ENCODE assay signal across 25 cellular contexts in the genomic region with DNA sequence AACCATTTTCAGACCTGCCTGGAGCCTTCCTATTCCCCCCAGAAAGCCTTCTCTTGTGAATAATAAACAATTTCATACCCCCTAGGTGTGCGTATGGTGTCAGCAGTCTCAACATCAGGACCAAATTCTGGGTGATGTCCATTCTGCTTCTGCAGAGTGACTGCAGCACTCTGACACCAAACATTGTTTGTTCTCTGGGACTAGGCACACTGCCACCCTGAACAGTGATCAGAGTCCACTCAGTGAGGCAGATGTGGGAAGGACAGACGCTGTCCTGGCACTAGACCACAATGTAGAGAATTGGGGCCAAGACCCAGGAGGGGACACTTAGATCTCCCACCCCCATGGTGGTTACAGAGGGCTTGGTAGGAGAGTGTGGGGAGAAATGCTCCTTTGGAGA.
"Had no signal": no experiment of that assay in that cellular context is flagged by ENCODE, and none has a peak within 500 bp of the region (broad histone marks: within the 10 kb centered on the region; RNA-seq: fewer than 3 reads in every experiment).

No MANE protein-coding gene starts in this region.

- FAIRE-seq: endothelial cell of umbilical vein had no signal

- H3K27me3 Mint-ChIP-seq: memory B cell; stimulated activated naive CD8-positive, alpha-beta T cell treated with anti-CD3 and anti-CD28 coated beads, Interleukin-15, amount 100 ng/mL, for 72 hours had no signal

- H3K27ac Mint-ChIP-seq: immature natural killer cell, memory B cell, natural killer cell had no signal

- H3K36me3 ChIP-seq: esophagus muscularis mucosa, gastroesophageal sphincter, neural progenitor cell, prostate gland, right atrium auricular region, sigmoid colon, spleen, suprapubic skin, transverse colon had no signal

- ATAC-seq: foreskin keratinocyte; gastroesophageal sphincter; left colon; left ventricle myocardium superior; natural killer cell; stimulated activated naive CD8-positive, alpha-beta T cell treated with anti-CD3 and anti-CD28 coated beads, Interleukin-15, amount 100 ng/mL, for 72 hours had no signal

- H3K9me3 Mint-ChIP-seq: immature natural killer cell; memory B cell; natural killer cell; neural progenitor cell; stimulated activated naive CD8-positive, alpha-beta T cell treated with anti-CD3 and anti-CD28 coated beads, Interleukin-15, amount 100 ng/mL, for 72 hours had no signal

- H3K4me3 ChIP-seq: coronary artery, esophagus muscularis mucosa, gastroesophageal sphincter, lung, neural progenitor cell, prostate gland, right atrium auricular region, sigmoid colon, spleen, suprapubic skin, transverse colon had no signal

- H3K27ac ChIP-seq: coronary artery, esophagus muscularis mucosa, foreskin keratinocyte, gastroesophageal sphincter, neural progenitor cell, prostate gland, right atrium auricular region, sigmoid colon, spleen, suprapubic skin, transverse colon had no signal

- H3K27me3 ChIP-seq: esophagus muscularis mucosa, foreskin keratinocyte, gastroesophageal sphincter, neural progenitor cell, right atrium auricular region, sigmoid colon, spleen, suprapubic skin, transverse colon had no signal

- H3K36me3 Mint-ChIP-seq: memory B cell, natural killer cell, neural progenitor cell had no signal

- H3K9me3 ChIP-seq: esophagus muscularis mucosa, gastroesophageal sphincter, prostate gland, right atrium auricular region, sigmoid colon, suprapubic skin, transverse colon had no signal

- DNase-seq: dermis blood vessel endothelial cell; effector memory CD4-positive, alpha-beta T cell; foreskin keratinocyte; immature natural killer cell; islet precursor cell; kidney glomerular epithelial cell; left colon; left ventricle myocardium superior; natural killer cell; sigmoid colon; spleen; stimulated activated CD4-positive, alpha-beta T cell treated with anti-CD3 and anti-CD28 coated beads, Interleukin-4, amount 100 ng/mL, for 4 hours; stimulated activated naive CD4-positive, alpha-beta T cell; stimulated activated naive CD8-positive, alpha-beta T cell treated with anti-CD3 and anti-CD28 coated beads, Interleukin-15, amount 100 ng/mL, for 72 hours; transverse colon had no signal

- H3K4me1 ChIP-seq: gastroesophageal sphincter, neural progenitor cell, prostate gland, right atrium auricular region, sigmoid colon, transverse colon had no signal

- H3K4me3 Mint-ChIP-seq: immature natural killer cell; memory B cell; natural killer cell; neural progenitor cell; stimulated activated naive CD8-positive, alpha-beta T cell treated with anti-CD3 and anti-CD28 coated beads, Interleukin-15, amount 100 ng/mL, for 72 hours had no signal
